ENCODE assay signal across 21 cellular contexts in the genomic region with DNA sequence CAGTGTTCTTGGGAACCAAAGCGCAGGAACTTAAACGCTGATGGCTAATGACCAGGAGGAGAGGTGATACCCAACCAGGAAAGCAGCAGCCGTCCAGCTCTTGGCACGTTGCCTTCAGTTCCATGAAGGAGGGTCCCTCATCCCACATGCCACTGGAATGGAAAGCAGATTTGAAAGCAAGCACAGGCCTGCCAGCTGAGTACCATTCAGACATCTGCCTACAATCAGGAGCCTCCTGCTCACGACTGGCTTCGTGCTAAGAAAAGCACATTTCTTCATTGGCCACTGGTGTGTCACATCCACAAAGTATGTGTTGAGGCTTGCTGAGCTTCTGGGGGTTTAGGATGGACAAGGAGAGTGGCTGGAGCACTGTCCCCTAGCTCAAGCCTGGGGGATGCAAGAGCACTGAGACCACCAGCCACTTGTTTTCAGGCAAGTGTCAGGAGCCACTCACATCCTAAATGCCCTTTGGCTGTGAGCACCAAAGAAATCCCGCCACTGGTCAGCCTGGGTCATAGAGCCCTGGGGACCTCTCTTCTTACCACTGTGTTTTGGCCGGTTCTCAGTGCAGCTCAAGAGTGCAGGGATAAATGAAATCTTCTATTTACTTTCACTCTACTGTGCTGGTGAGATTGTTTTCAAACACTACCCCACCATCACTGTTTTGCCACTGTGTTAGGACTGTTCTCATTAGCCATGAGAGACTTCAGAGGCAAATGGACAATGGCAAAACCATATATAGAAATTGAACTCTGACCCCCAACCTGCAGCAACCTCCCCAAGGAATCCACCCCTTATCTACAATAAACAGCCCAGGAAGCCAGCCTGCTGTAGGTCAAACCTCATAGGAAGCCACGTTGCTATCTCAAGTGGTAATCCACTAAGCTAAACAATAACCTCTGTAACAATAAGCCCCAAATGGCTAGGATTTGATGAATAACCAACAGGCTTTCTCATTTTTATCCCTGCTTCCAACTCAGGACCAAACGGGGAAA. TPM values are rescaled to one million over a fixed set of nuclear protein-coding genes. Genes with fewer than 3 reads are reported as not detected.
A peak's percentile ranks its signal among the peaks of the same experiment; 100 is the strongest.
DNase-seq lines count a peak whose midpoint lies in the region; ATAC-seq and TF ChIP-seq lines count a peak whose summit lies in the region.
"Had no signal": no experiment of that assay in that cellular context is flagged by ENCODE, and none has a peak within 500 bp of the region (broad histone marks: within the 10 kb centered on the region; RNA-seq: fewer than 3 reads in every experiment).

No MANE protein-coding gene starts in this region.

- no peaks in the 10 kb centered on the region for H3K9me3 ChIP-seq in psoas muscle
- H3K9me3 ChIP-seq: esophagus squamous epithelium, ovary had no signal

- no peaks in the 10 kb centered on the region for H3K36me3 Mint-ChIP-seq in T-cell
- H3K36me3 Mint-ChIP-seq: activated CD4-positive, alpha-beta memory T cell treated with anti-CD3 and anti-CD28 coated beads for 36 hours; brain; naive thymus-derived CD4-positive, alpha-beta T cell had no signal

- H3K27ac Mint-ChIP-seq in T-cell: no peak overlapping the region
- H3K27ac Mint-ChIP-seq: activated CD4-positive, alpha-beta memory T cell treated with anti-CD3 and anti-CD28 coated beads for 36 hours; activated naive CD8-positive, alpha-beta T cell treated with anti-CD3 and anti-CD28 coated beads, Interleukin-2, amount 50 U/mL, for 24 hours; brain; naive thymus-derived CD4-positive, alpha-beta T cell had no signal

- in situ Hi-C loops in KBM-7 (cut with MboI; ENCODE audit: low pct_unique_long_range_greater_than_20kb, low sequenced_read_pairs): no loop called here

- no peak overlapping the region for H3K4me3 ChIP-seq in epithelial cell of esophagus (ENCODE audit: low read length)
- H3K4me3 ChIP-seq in psoas muscle: no peak overlapping the region
- H3K4me3 ChIP-seq: BLaER1, esophagus squamous epithelium, ovary had no signal

- CTCF ChIA-PET in T-cell (lab: Charles Lee): no interaction called here

- H3K27ac ChIP-seq in psoas muscle: no peak overlapping the region
- H3K27ac ChIP-seq: 22Rv1, BLaER1, esophagus squamous epithelium, ovary had no signal

- ATAC-seq in psoas muscle (no peak), T-cell (replicated peaks in 1 of 4) (no peak)
- ATAC-seq: activated naive CD8-positive, alpha-beta T cell treated with anti-CD3 and anti-CD28 coated beads, Interleukin-2, amount 50 U/mL, for 24 hours; naive thymus-derived CD4-positive, alpha-beta T cell had no signal

- H3K4me1 Mint-ChIP-seq in T-cell: no peaks in the 10 kb centered on the region
- H3K4me1 Mint-ChIP-seq: activated naive CD8-positive, alpha-beta T cell treated with anti-CD3 and anti-CD28 coated beads, Interleukin-2, amount 50 U/mL, for 24 hours; brain had no signal

- no peaks in the 10 kb centered on the region for H3K27me3 ChIP-seq in psoas muscle (ENCODE audit: insufficient read depth in 3 of 3, low read length in 2 of 3)
- H3K27me3 ChIP-seq: BLaER1, esophagus squamous epithelium, ovary had no signal

- POLR2A ChIA-PET in T-cell (lab: Charles Lee): no interaction called here

- H3K4me1 ChIP-seq in psoas muscle: no peaks in the 10 kb centered on the region

- TF ChIP-seq CTCF in epithelial cell of esophagus (IDR thresholded peaks at IDR 0.05; ENCODE audit: insufficient read depth, low read depth, low read length, missing control alignments): no peak
- TF ChIP-seq CTCF in psoas muscle (IDR thresholded peaks at IDR 0.05): no peak

- no peak overlapping the region for H3K4me3 Mint-ChIP-seq in T-cell
- H3K4me3 Mint-ChIP-seq: activated CD4-positive, alpha-beta memory T cell treated with anti-CD3 and anti-CD28 coated beads for 36 hours; activated naive CD8-positive, alpha-beta T cell treated with anti-CD3 and anti-CD28 coated beads, Interleukin-2, amount 50 U/mL, for 24 hours; brain; naive thymus-derived CD4-positive, alpha-beta T cell had no signal

- peaks cover 0 to 6% of the 10 kb centered on the region in 2 donors for H3K27me3 Mint-ChIP-seq in T-cell
- H3K27me3 Mint-ChIP-seq: activated CD4-positive, alpha-beta memory T cell treated with anti-CD3 and anti-CD28 coated beads for 36 hours; brain had no signal

- intact Hi-C loops in psoas muscle (cut with DNase I): no loop called here

- H3K36me3 ChIP-seq in psoas muscle (ENCODE audit: insufficient read depth in 1 of 2, low read depth in 1 of 2): no peaks in the 10 kb centered on the region
- H3K36me3 ChIP-seq: BLaER1, esophagus squamous epithelium, ovary had no signal

- DNase-seq in DMS79 treated with DMSO at 0.1 percent for 48 hours (lab: John Stamatoyannopoulos, UW): peak; percentile 12
- DNase-seq in DMS79 (lab: John Stamatoyannopoulos, UW): no peak
- DNase-seq in GM03348 (ENCODE audit: low spot score): peak; percentile 73
- peak; percentile 62 for DNase-seq in epithelial cell of esophagus (ENCODE audit: low read depth)
- peak; percentile 33 to 55 for DNase-seq in psoas muscle
- no peak for DNase-seq in T-cell
- DNase-seq in stimulated activated CD4-positive, alpha-beta T cell treated with anti-CD3 and anti-CD28 coated beads, Interleukin-2, amount 100 ng/mL, for 48 hours: no peak
- DNase-seq in KBM-7: no peak
- DNase-seq: activated CD4-positive, alpha-beta memory T cell treated with anti-CD3 and anti-CD28 coated beads for 36 hours; activated gamma-delta T cell; activated naive CD8-positive, alpha-beta T cell treated with anti-CD3 and anti-CD28 coated beads, Interleukin-2, amount 50 U/mL, for 24 hours; effector memory CD4-positive, alpha-beta T cell; esophagus squamous epithelium; H7; MM.1S; naive thymus-derived CD4-positive, alpha-beta T cell; NCI-H1417 treated with DMSO at 0.1 percent for 48 hours; ovary had no signal

- 63 to 72% (median 70%) methylated on average over 10 of the region's 10 CpGs for WGBS in psoas muscle, 3 donors

- no peaks in the 10 kb centered on the region for H3K9me3 Mint-ChIP-seq in T-cell
- H3K9me3 Mint-ChIP-seq: activated CD4-positive, alpha-beta memory T cell treated with anti-CD3 and anti-CD28 coated beads for 36 hours; activated naive CD8-positive, alpha-beta T cell treated with anti-CD3 and anti-CD28 coated beads, Interleukin-2, amount 50 U/mL, for 24 hours; brain had no signal

RNA-seq across cellular contexts. Expression of gene MTX3, which starts 58.3 kb away (rescaled TPM):
- total RNA-seq in psoas muscle: 10 to 100 TPM; 10.4 to 16.7 (median 13.1) TPM
- polyA plus RNA-seq in psoas muscle: 10 to 100 TPM in 2 of 3 donors, 1 to 10 TPM in 1; 4.8 to 15.6 (median 11.5) TPM
- total RNA-seq in T-cell: 10 to 100 TPM; 17.9 to 28.7 (median 21.0) TPM

Comparison
In these comparisons a context has a peak if more than half of its experiments do, and no peak if none do; other contexts are left out.
1. DNase-seq: peak in DMS79 treated with DMSO at 0.1 percent for 48 hours (single experiment), GM03348 (single experiment), epithelial cell of esophagus (single experiment) and psoas muscle (2 of 2); none in DMS79 (single experiment), T-cell (0 of 34), stimulated activated CD4-positive, alpha-beta T cell treated with anti-CD3 and anti-CD28 coated beads, Interleukin-2, amount 100 ng/mL, for 48 hours (0 of 2) and KBM-7 (single experiment).